ENCODE assay signal across 8 cellular contexts in the genomic region with DNA sequence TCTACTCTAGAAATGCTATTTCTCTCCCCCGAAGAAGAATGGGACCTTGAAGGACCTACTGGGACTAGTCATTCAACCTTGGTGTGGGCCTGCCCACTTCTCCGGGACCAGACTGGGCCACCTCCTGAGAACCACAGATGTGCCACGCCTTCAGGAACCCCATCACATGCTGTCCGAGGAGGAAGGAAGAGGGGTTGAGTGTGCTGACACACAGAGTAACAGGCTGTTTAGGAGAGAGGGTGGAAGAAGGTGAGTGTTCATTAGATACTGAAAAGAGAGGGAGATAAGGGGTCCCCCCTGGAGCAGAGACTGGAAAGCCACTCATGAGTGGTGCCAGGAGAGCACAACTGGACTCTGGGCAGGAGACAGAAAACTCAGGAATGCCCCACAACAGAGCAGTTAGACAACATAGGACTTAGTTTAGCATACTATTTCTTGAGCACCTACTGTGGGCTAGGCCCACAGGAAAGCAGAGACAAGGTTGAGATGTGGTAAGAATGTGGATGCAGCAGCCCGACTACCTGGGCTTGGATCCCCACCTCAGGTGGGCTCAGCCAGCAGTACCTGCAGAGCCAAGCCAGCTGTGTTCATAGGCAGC.
"Had no signal": no experiment of that assay in that cellular context is flagged by ENCODE, and none has a peak within 500 bp of the region (broad histone marks: within the 10 kb centered on the region; RNA-seq: fewer than 3 reads in every experiment).

No MANE protein-coding gene starts in this region.

- DNase-seq: IMR-90, KBM-7, KG1 had no signal

- H3K4me3 Mint-ChIP-seq: IgD-negative memory B cell had no signal

- H3K4me3 ChIP-seq: K562 had no signal

- H3K27ac ChIP-seq: HL-60, KMS-11 had no signal

- ATAC-seq: HepG2, K562 had no signal
